In the genomic region with DNA sequence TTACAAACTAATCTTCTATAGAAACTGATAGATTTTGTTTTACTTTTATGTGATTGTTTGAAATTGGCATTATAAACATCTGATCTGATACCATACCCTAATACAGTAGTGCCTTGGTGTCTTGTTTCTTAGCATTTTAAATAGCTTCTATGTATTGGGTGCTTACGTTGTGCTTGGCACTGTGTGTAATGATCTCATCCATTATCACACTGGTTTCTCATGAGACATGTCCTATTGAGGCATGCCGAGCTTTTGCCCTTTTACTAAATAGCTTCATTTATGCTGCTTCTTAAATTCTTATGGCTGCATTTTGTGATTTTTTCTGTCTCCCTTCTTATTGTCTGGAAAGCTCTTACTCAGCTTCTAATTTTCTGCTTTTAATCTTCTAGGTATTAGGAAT, we compare ENCODE assay signal across 8 cellular contexts. TPM values are rescaled to one million over a fixed set of nuclear protein-coding genes. Genes with fewer than 3 reads are reported as not detected.
"Had no signal": no experiment of that assay in that cellular context is flagged by ENCODE, and none has a peak within 500 bp of the region (broad histone marks: within the 10 kb centered on the region; RNA-seq: fewer than 3 reads in every experiment).

No MANE protein-coding gene starts in this region.

- H3K27ac ChIP-seq: parathyroid adenoma, right atrium auricular region, transverse colon had no signal

- H3K79me2 ChIP-seq: parathyroid adenoma had no signal

- ATAC-seq: activated CD4-positive, CD25-positive, alpha-beta regulatory T cell treated with anti-CD3 and anti-CD28 coated beads, Interleukin-2, amount 50 U/mL, for 24 hours had no signal

- H3K9ac ChIP-seq: parathyroid adenoma had no signal

- H2AFZ ChIP-seq: parathyroid adenoma had no signal

- H3K4me3 ChIP-seq: right atrium auricular region, transverse colon had no signal

- H3K9me3 ChIP-seq: right atrium auricular region, transverse colon had no signal

- DNase-seq: activated naive CD4-positive, alpha-beta T cell treated with anti-CD3 and anti-CD28 coated beads, Interleukin-2, amount 10 ng/mL, durations not matched to agents 7 days and 5 days; mesendoderm; small intestine; transverse colon had no signal

- H3K4me1 ChIP-seq: parathyroid adenoma, right atrium auricular region, transverse colon had no signal

- H3K36me3 ChIP-seq: right atrium auricular region, transverse colon had no signal

- H3K27me3 ChIP-seq: right atrium auricular region, transverse colon had no signal

RNA-seq across cellular contexts. Expression of a gene that starts 48.2 kb away (rescaled TPM):
- total RNA-seq: activated T-helper 2 cell treated with anti-CD3 and anti-CD28 coated beads, Interferon-gamma antibody, Interleukin-2, Interleukin-4, amounts not matched to agents 10 μg/mL and 5 μg/mL and 100 μg/mL, durations not matched to agents 14 hours and 24 hours and 36 hours had no signal
